ENCODE assay signal across 1 cellular context in genomic region chr1:48876221-48876785, GRCh38.
TF ChIP-seq lines count a peak whose summit lies in the region.

No MANE protein-coding gene starts in this region.

TF ChIP-seq in SK-N-SH treated with all-trans-retinoic acid at 6 μM for 48 hours, 23 proteins besides CTCF, POLR2A, EP300 and RAD21 (continued from another document):
- TF ChIP-seq, protein P1, sequence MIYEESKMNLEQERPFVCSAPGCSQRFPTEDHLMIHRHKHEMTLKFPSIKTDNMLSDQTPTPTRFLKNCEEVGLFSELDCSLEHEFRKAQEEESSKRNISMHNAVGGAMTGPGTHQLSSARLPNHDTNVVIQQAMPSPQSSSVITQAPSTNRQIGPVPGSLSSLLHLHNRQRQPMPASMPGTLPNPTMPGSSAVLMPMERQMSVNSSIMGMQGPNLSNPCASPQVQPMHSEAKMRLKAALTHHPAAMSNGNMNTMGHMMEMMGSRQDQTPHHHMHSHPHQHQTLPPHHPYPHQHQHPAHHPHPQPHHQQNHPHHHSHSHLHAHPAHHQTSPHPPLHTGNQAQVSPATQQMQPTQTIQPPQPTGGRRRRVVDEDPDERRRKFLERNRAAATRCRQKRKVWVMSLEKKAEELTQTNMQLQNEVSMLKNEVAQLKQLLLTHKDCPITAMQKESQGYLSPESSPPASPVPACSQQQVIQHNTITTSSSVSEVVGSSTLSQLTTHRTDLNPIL (CRISPR knock-in tag; IDR thresholded peaks at IDR 0.05; ENCODE audit: low read depth) = no peak
- TF ChIP-seq OSR1 (CRISPR knock-in tag; IDR thresholded peaks at IDR 0.05) = no peak
